ENCODE assay signal across 12 cellular contexts in genomic region chr11:19433791-19434190, GRCh38.
"Had no signal": no experiment of that assay in that cellular context is flagged by ENCODE, and none has a peak within 500 bp of the region (broad histone marks: within the 10 kb centered on the region; RNA-seq: fewer than 3 reads in every experiment).

No MANE protein-coding gene starts in this region.

- H3K36me3 ChIP-seq: breast epithelium, transverse colon had no signal

- H3K27ac Mint-ChIP-seq: activated CD4-positive, alpha-beta T cell treated with anti-CD3 and anti-CD28 coated beads, Interleukin-2, amount 10 ng/mL, durations not matched to agents 7 days and 5 days; effector memory CD8-positive, alpha-beta T cell; natural killer cell had no signal

- H3K4me1 Mint-ChIP-seq: activated CD4-positive, alpha-beta T cell treated with anti-CD3 and anti-CD28 coated beads, Interleukin-2, amount 10 ng/mL, durations not matched to agents 7 days and 5 days; natural killer cell had no signal

- H3K4me3 Mint-ChIP-seq: activated CD4-positive, alpha-beta T cell treated with anti-CD3 and anti-CD28 coated beads, Interleukin-2, amount 10 ng/mL, durations not matched to agents 7 days and 5 days; effector memory CD8-positive, alpha-beta T cell; natural killer cell had no signal

- H3K9me3 Mint-ChIP-seq: activated CD4-positive, alpha-beta T cell treated with anti-CD3 and anti-CD28 coated beads, Interleukin-2, amount 10 ng/mL, durations not matched to agents 7 days and 5 days; effector memory CD8-positive, alpha-beta T cell; natural killer cell had no signal

- H3K36me3 Mint-ChIP-seq: natural killer cell had no signal

- H3K27ac ChIP-seq: breast epithelium had no signal

- ATAC-seq: effector memory CD8-positive, alpha-beta T cell; natural killer cell had no signal

- DNase-seq: activated CD4-positive, alpha-beta T cell treated with anti-CD3 and anti-CD28 coated beads, Interleukin-2, amount 10 ng/mL, durations not matched to agents 7 days and 5 days; activated naive CD4-positive, alpha-beta T cell treated with Interleukin-2 at 50 U/mL for 16 hours; aorta; dermis blood vessel endothelial cell; effector memory CD8-positive, alpha-beta T cell; foreskin melanocyte; kidney glomerular epithelial cell; natural killer cell; stimulated activated CD4-positive, alpha-beta T cell treated with anti-CD3 and anti-CD28 coated beads, Interleukin-2, amount 100 ng/mL, for 48 hours; stimulated activated naive CD4-positive, alpha-beta T cell; transverse colon had no signal

- H3K4me1 ChIP-seq: breast epithelium, transverse colon had no signal

- H3K4me3 ChIP-seq: breast epithelium, transverse colon had no signal

- H3K9me3 ChIP-seq: breast epithelium, transverse colon had no signal
